1 cellular context compared by ENCODE assay signal in genomic region chr2:105800036-105800755, GRCh38.
TF ChIP-seq lines count a peak whose summit lies in the region.

No MANE protein-coding gene starts in this region.

TF ChIP-seq in GM23338, 12 proteins besides CTCF, POLR2A, EP300 and RAD21 (continued from another document):
- TF ChIP-seq, protein P1, sequence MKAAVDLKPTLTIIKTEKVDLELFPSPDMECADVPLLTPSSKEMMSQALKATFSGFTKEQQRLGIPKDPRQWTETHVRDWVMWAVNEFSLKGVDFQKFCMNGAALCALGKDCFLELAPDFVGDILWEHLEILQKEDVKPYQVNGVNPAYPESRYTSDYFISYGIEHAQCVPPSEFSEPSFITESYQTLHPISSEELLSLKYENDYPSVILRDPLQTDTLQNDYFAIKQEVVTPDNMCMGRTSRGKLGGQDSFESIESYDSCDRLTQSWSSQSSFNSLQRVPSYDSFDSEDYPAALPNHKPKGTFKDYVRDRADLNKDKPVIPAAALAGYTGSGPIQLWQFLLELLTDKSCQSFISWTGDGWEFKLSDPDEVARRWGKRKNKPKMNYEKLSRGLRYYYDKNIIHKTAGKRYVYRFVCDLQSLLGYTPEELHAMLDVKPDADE (IDR thresholded peaks at IDR 0.05), result no peak
- TF ChIP-seq NANOG (IDR thresholded peaks at IDR 0.05; ENCODE audit: borderline replicate concordance), result no peak
- TF ChIP-seq STAT1 (IDR thresholded peaks at IDR 0.05; ENCODE audit: unreplicated experiment), result no peak
